Comparison of ENCODE assay signal across 1 cellular context in the genomic region with DNA sequence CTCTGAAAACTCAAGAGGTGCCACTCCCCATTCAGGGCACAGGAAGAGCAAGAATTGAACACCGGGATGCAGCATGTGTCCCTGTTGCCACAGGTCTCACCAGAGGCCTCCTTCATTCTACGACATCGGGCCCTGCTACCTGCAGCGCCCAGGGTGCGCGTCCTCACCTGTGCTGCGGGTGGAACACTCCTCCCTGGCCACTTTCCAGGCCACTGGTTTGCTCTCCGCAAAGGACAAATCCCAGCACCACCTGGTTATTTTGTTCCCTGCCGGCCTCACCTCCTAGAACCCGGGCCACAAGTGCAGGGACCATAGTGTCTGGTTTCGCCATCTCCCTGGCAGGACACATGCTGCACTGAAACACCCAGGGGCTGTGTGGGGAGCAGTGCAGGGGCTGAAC.
TF ChIP-seq lines count a peak whose summit lies in the region.

No MANE protein-coding gene starts in this region.

TF ChIP-seq in IMR-90, 13 proteins besides CTCF, POLR2A, EP300 and RAD21:
- TF ChIP-seq, protein P1, sequence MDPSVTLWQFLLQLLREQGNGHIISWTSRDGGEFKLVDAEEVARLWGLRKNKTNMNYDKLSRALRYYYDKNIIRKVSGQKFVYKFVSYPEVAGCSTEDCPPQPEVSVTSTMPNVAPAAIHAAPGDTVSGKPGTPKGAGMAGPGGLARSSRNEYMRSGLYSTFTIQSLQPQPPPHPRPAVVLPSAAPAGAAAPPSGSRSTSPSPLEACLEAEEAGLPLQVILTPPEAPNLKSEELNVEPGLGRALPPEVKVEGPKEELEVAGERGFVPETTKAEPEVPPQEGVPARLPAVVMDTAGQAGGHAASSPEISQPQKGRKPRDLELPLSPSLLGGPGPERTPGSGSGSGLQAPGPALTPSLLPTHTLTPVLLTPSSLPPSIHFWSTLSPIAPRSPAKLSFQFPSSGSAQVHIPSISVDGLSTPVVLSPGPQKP (IDR thresholded peaks at IDR 0.05; ENCODE audit: borderline replicate concordance, low read depth, low read length) = no peak
- TF ChIP-seq FOS (IDR thresholded peaks at IDR 0.05; ENCODE audit: low read depth, low read length) (no peak), SMC3 (IDR thresholded peaks at IDR 0.05; ENCODE audit: low read depth, low read length) (no peak), CEBPB (IDR thresholded peaks at IDR 0.05; ENCODE audit: low read depth, low read length) (no peak), MAZ (IDR thresholded peaks at IDR 0.05; ENCODE audit: borderline replicate concordance, low read depth, low read length) (no peak), MXI1 (IDR thresholded peaks at IDR 0.05; ENCODE audit: borderline replicate concordance, low read depth, low read length) (no peak), CHD1 (IDR thresholded peaks at IDR 0.05; ENCODE audit: low read depth, low read length) (no peak), RCOR1 (IDR thresholded peaks at IDR 0.05; ENCODE audit: insufficient replicate concordance, low read length) (no peak), BHLHE40 (IDR thresholded peaks at IDR 0.05; ENCODE audit: low read depth, low read length) (no peak), NFE2L2 (IDR thresholded peaks at IDR 0.05; ENCODE audit: low read depth, low read length) (no peak), RFX5 (IDR thresholded peaks at IDR 0.05; ENCODE audit: low read depth, low read length) (no peak), MAFK (IDR thresholded peaks at IDR 0.05; ENCODE audit: low read depth, low read length) (no peak)
- TF ChIP-seq, protein P2, sequence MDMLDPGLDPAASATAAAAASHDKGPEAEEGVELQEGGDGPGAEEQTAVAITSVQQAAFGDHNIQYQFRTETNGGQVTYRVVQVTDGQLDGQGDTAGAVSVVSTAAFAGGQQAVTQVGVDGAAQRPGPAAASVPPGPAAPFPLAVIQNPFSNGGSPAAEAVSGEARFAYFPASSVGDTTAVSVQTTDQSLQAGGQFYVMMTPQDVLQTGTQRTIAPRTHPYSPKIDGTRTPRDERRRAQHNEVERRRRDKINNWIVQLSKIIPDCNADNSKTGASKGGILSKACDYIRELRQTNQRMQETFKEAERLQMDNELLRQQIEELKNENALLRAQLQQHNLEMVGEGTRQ (IDR thresholded peaks at IDR 0.05; ENCODE audit: low read depth, low read length) = no peak
